9 cellular contexts compared by ENCODE assay signal in genomic region chr20:58839474-58839874, GRCh38. TPM values are rescaled to one million over a fixed set of nuclear protein-coding genes. Genes with fewer than 3 reads are reported as not detected.
DNase-seq lines count a peak whose midpoint lies in the region; ATAC-seq and TF ChIP-seq lines count a peak whose summit lies in the region.
"Had no signal": no experiment of that assay in that cellular context is flagged by ENCODE, and none has a peak within 500 bp of the region (broad histone marks: within the 10 kb centered on the region; RNA-seq: fewer than 3 reads in every experiment).

No MANE protein-coding gene starts in this region.

- intact Hi-C loops in activated CD8-positive, alpha-beta T cell treated with anti-CD3 and anti-CD28 coated beads for 36 hours (cut with micrococcal nuclease): loop anchor here (5.0 to 10.0 kb wide), 2 partner anchors 182 to 355 kb away; no protein-coding TSS in a partner anchor

- DNase-seq in COLO829 (ENCODE audit: low spot score) (peak; percentile 54), KBM-7 (peak; percentile 61), erythroblast (lab: John Stamatoyannopoulos, UW) (peak; percentile 14 to 28), osteoblast (ENCODE audit: insufficient read length, low spot score, missing footprints) (peak; percentile 91), NCI-H510A (lab: John Stamatoyannopoulos, UW) (no peak), AG08396 (ENCODE audit: low spot score) (no peak)
- DNase-seq in activated CD8-positive, alpha-beta T cell treated with anti-CD3 and anti-CD28 coated beads for 36 hours: peak; percentile 68

- peaks cover 41% of the 10 kb centered on the region for H3K27me3 Mint-ChIP-seq in activated CD8-positive, alpha-beta T cell treated with anti-CD3 and anti-CD28 coated beads for 36 hours

- peak; percentile 55 for TF ChIP-seq CTCF in activated CD8-positive, alpha-beta T cell treated with anti-CD3 and anti-CD28 coated beads for 36 hours (IDR thresholded peaks at IDR 0.05)
- peak; percentile 21 for TF ChIP-seq CTCF in osteoblast (IDR thresholded peaks at IDR 0.05; ENCODE audit: extremely low read depth, low read depth, low read length)

- peak; percentile 72 for ATAC-seq in activated CD8-positive, alpha-beta T cell treated with anti-CD3 and anti-CD28 coated beads for 36 hours
- no peak for ATAC-seq in GM18498 (IDR thresholded peaks at IDR 0.05; ENCODE audit: unreplicated experiment)

- peaks cover 4% of the 10 kb centered on the region for H4K20me1 ChIP-seq in osteoblast (ENCODE audit: insufficient read depth, low read length)

- peak overlapping the region; percentile 48 for H3K4me2 ChIP-seq in osteoblast (ENCODE audit: insufficient read depth, low read length)

- no peaks in the 10 kb centered on the region for H3K9me3 Mint-ChIP-seq in activated CD8-positive, alpha-beta T cell treated with anti-CD3 and anti-CD28 coated beads for 36 hours

- H2AFZ ChIP-seq in osteoblast (ENCODE audit: low read length): no peak overlapping the region
- H2AFZ ChIP-seq: parathyroid adenoma had no signal

- in situ Hi-C loops in KBM-7 (cut with MboI; ENCODE audit: low pct_unique_long_range_greater_than_20kb, low sequenced_read_pairs): loop anchor here (25.0 kb wide), 1 partner anchor 602 kb away; the partner anchor contains the start of gene ANKRD60

- H3K27ac ChIP-seq in osteoblast (ENCODE audit: low read depth, low read length): no peak overlapping the region
- H3K27ac ChIP-seq: parathyroid adenoma had no signal

- H3K79me2 ChIP-seq in osteoblast (ENCODE audit: insufficient read depth, low read length): no peaks in the 10 kb centered on the region
- H3K79me2 ChIP-seq: parathyroid adenoma had no signal

- no peaks in the 10 kb centered on the region for H3K4me1 ChIP-seq in osteoblast (ENCODE audit: insufficient read depth, low read length)
- H3K4me1 ChIP-seq: parathyroid adenoma had no signal

- TF ChIP-seq POLR2A in erythroblast (IDR thresholded peaks at IDR 0.05; ENCODE audit: low read length): no peak

- H3K4me3 ChIP-seq in osteoblast (ENCODE audit: insufficient read depth, low read length): peak overlapping the region; percentile 39

- CTCF ChIA-PET in activated CD8-positive, alpha-beta T cell treated with anti-CD3 and anti-CD28 coated beads for 36 hours (lab: Charles Lee): interaction anchor here (0.6 to 3.7 kb wide), 17 partner anchors 10 to 358 kb away, joined by 3 to 25 read pairs (median 4); partner anchors contain the start of gene STX16

- no peaks in the 10 kb centered on the region for H3K9me3 ChIP-seq in osteoblast (ENCODE audit: low read depth, low read length)

- POLR2A ChIA-PET in activated CD8-positive, alpha-beta T cell treated with anti-CD3 and anti-CD28 coated beads for 36 hours (lab: Charles Lee): interaction anchor here (1.2 kb wide), 1 partner anchor 189 kb away, joined by 3 read pairs; the partner anchor contains the start of gene STX16

- no peak overlapping the region for H3K27ac Mint-ChIP-seq in activated CD8-positive, alpha-beta T cell treated with anti-CD3 and anti-CD28 coated beads for 36 hours

- H3K4me3 Mint-ChIP-seq in activated CD8-positive, alpha-beta T cell treated with anti-CD3 and anti-CD28 coated beads for 36 hours: peak overlapping the region; percentile 46

- peaks cover 9% of the 10 kb centered on the region for H3K36me3 Mint-ChIP-seq in activated CD8-positive, alpha-beta T cell treated with anti-CD3 and anti-CD28 coated beads for 36 hours (ENCODE audit: low read depth)

- peaks cover 47% of the 10 kb centered on the region for H3K27me3 ChIP-seq in osteoblast (ENCODE audit: insufficient read depth, low read length)

- peaks cover 25% of the 10 kb centered on the region for H3K4me1 Mint-ChIP-seq in activated CD8-positive, alpha-beta T cell treated with anti-CD3 and anti-CD28 coated beads for 36 hours (ENCODE audit: low read depth)

- H3K36me3 ChIP-seq in osteoblast (ENCODE audit: insufficient read depth, low read length): peaks cover 3% of the 10 kb centered on the region

RNA-seq across cellular contexts. Expression of gene GNAS-AS1, which starts 11.2 kb away (rescaled TPM):
- 1 to 10 TPM; 1.7 to 2.0 TPM for total RNA-seq in activated CD8-positive, alpha-beta T cell treated with anti-CD3 and anti-CD28 coated beads for 36 hours
- 0.72 and 1.5 TPM in 2 replicates for total RNA-seq in osteoblast

RNA-seq across cellular contexts. Expression of gene GNAS, which starts 13.0 kb away (rescaled TPM):
- total RNA-seq in activated CD8-positive, alpha-beta T cell treated with anti-CD3 and anti-CD28 coated beads for 36 hours: 100 to 1,000 TPM; 703 to 723 TPM
- total RNA-seq in osteoblast: 366 and 374 TPM in 2 replicates

Comparison
In these comparisons a context has a peak if more than half of its experiments do, and no peak if none do; other contexts are left out.
1. DNase-seq: peak in COLO829 (single experiment), KBM-7 (single experiment), activated CD8-positive, alpha-beta T cell treated with anti-CD3 and anti-CD28 coated beads for 36 hours (single experiment), erythroblast (2 of 2) and osteoblast (single experiment); none in NCI-H510A (single experiment) and AG08396 (single experiment).